In genomic region chr19:20964798-20965197, GRCh38 we compare ENCODE assay signal across 23 cellular contexts. TPM values are rescaled to one million over a fixed set of nuclear protein-coding genes. Genes with fewer than 3 reads are reported as not detected.
DNase-seq lines count a peak whose midpoint lies in the region; ATAC-seq and TF ChIP-seq lines count a peak whose summit lies in the region.
"Had no signal": no experiment of that assay in that cellular context is flagged by ENCODE, and none has a peak within 500 bp of the region (broad histone marks: within the 10 kb centered on the region; RNA-seq: fewer than 3 reads in every experiment).

No MANE protein-coding gene starts in this region.

- intact Hi-C loops in body of pancreas (cut with DNase I), result no loop called here
- intact Hi-C loops in testis (cut with DNase I; ENCODE audit: low total_unique reads), result no loop called here

- H3K27ac ChIP-seq in body of pancreas, result no peak overlapping the region
- no peak overlapping the region for H3K27ac ChIP-seq in testis
- H3K27ac ChIP-seq: 22Rv1, esophagus muscularis mucosa had no signal

- H3K36me3 ChIP-seq in body of pancreas (replicated peaks in 1 of 2; ENCODE audit: insufficient read depth in 1 of 2, low read depth in 2 of 2), result no peaks in the 10 kb centered on the region
- H3K36me3 ChIP-seq in testis (ENCODE audit: low read depth, missing control alignments), result no peaks in the 10 kb centered on the region
- H3K36me3 ChIP-seq: esophagus muscularis mucosa, HAP-1 had no signal

- H3K4me3 ChIP-seq in body of pancreas (no peak overlapping the region), testis (no peak overlapping the region)
- H3K4me3 ChIP-seq: esophagus muscularis mucosa, HAP-1 had no signal

- ATAC-seq in body of pancreas, result no peak
- no peak for ATAC-seq in GM21515 (IDR thresholded peaks at IDR 0.05; ENCODE audit: unreplicated experiment)
- ATAC-seq: left colon; natural killer cell treated with Interleukin-12 subunit alpha and Interleukin-12 subunit beta and Interleukin-15 and Interleukin-18, amount 100 ng/mL, for 72 hours; stimulated activated naive CD8-positive, alpha-beta T cell treated with anti-CD3 and anti-CD28 coated beads, Interleukin-15, Interleukin-2, amounts not matched to agents 100 U/mL and 50 U/mL, for 24 hours had no signal

- whole genome bisulfite sequencing in body of pancreas, 2 donors, result 54 to 56% methylated on average over 3 to 4 of the region's 4 CpGs
- whole genome bisulfite sequencing in testis, 2 donors, result 47 to 100% methylated on average over 1 to 4 of the region's 4 CpGs

- DNase-seq in DMS 273 (lab: John Stamatoyannopoulos, UW; ENCODE audit: unreplicated experiment), result peak; percentile 7
- DNase-seq in DMS 273 treated with DMSO at 0.1 percent for 48 hours (lab: John Stamatoyannopoulos, UW), result no peak
- DNase-seq in stimulated activated CD4-positive, alpha-beta T cell treated with anti-CD3 and anti-CD28 coated beads, Interleukin-15, amount 100 ng/mL, for 24 hours, result peak; percentile 16
- no peak for DNase-seq in stimulated activated CD4-positive, alpha-beta T cell treated with anti-CD3 and anti-CD28 coated beads, Interleukin-4, amount 100 ng/mL, for 1 hour
- peak in 3 of 4 donors; percentile 13 to 77 (median 22) for DNase-seq in body of pancreas
- no peak for DNase-seq in testis
- no peak for DNase-seq in SW 1271 (lab: John Stamatoyannopoulos, UW)
- DNase-seq: activated CD4-positive, alpha-beta T cell treated with anti-CD3 and anti-CD28 coated beads for 1 hour; activated naive CD4-positive, alpha-beta T cell treated with Interleukin-2 at 50 U/mL for 16 hours; aorta; Calu3; cerebellar nuclear complex; effector CD4-positive, alpha-beta T cell; left colon; NCI-H1930; posterior cingulate gyrus; stimulated activated naive CD8-positive, alpha-beta T cell treated with anti-CD3 and anti-CD28 coated beads, Interleukin-15, Interleukin-2, amounts not matched to agents 100 U/mL and 50 U/mL, for 24 hours; trophoblast cell had no signal

- H3K27me3 ChIP-seq in body of pancreas (no peaks in the 10 kb centered on the region), testis (no peaks in the 10 kb centered on the region)
- H3K27me3 ChIP-seq: esophagus muscularis mucosa had no signal

- H3K9me3 ChIP-seq in body of pancreas (no peaks in the 10 kb centered on the region), testis (no peaks in the 10 kb centered on the region)
- H3K9me3 ChIP-seq: esophagus muscularis mucosa had no signal

- TF ChIP-seq CTCF in body of pancreas (IDR thresholded peaks at IDR 0.05) (peak in 1 of 7 experiments; percentile 35), testis (IDR thresholded peaks at IDR 0.05) (no peak)

- no peak for TF ChIP-seq POLR2A in body of pancreas (IDR thresholded peaks at IDR 0.05)
- no peak for TF ChIP-seq POLR2A in testis (IDR thresholded peaks at IDR 0.05)

- H3K4me1 ChIP-seq in body of pancreas (peaks cover 1% of the 10 kb centered on the region), testis (no peaks in the 10 kb centered on the region)
- H3K4me1 ChIP-seq: esophagus muscularis mucosa, HAP-1 had no signal

RNA-seq across cellular contexts. Expression of gene ZNF85, which starts 41.7 kb away (rescaled TPM):
- total RNA-seq in body of pancreas, result 10 to 100 TPM in 1 of 2 donors, 1 to 10 TPM in 1; 9.2 to 15.3 TPM
- total RNA-seq in testis, result 10 to 100 TPM; 19.7 to 33.0 TPM
- polyA plus RNA-seq in testis (ENCODE audit: insufficient read depth, low read depth, low replicate concordance), result 9.5 TPM

RNA-seq across cellular contexts. Expression of gene ZNF430, which starts 55.7 kb away (rescaled TPM):
- 10 to 100 TPM in 1 of 2 donors, 1 to 10 TPM in 1; 4.0 to 11.4 TPM for total RNA-seq in body of pancreas
- total RNA-seq in testis, result 10 to 100 TPM in 1 of 2 donors, 1 to 10 TPM in 1; 9.2 to 11.7 TPM
- polyA plus RNA-seq in testis (ENCODE audit: insufficient read depth, low read depth, low replicate concordance), result 3.8 TPM

Comparison
In these comparisons a context has a peak if more than half of its experiments do, and no peak if none do; other contexts are left out.
1. DNase-seq: peak in DMS 273 (single experiment), stimulated activated CD4-positive, alpha-beta T cell treated with anti-CD3 and anti-CD28 coated beads, Interleukin-15, amount 100 ng/mL, for 24 hours (single experiment) and body of pancreas (3 of 4); none in DMS 273 treated with DMSO at 0.1 percent for 48 hours (single experiment), stimulated activated CD4-positive, alpha-beta T cell treated with anti-CD3 and anti-CD28 coated beads, Interleukin-4, amount 100 ng/mL, for 1 hour (single experiment), testis (single experiment) and SW 1271 (0 of 2).